In the genomic region with DNA sequence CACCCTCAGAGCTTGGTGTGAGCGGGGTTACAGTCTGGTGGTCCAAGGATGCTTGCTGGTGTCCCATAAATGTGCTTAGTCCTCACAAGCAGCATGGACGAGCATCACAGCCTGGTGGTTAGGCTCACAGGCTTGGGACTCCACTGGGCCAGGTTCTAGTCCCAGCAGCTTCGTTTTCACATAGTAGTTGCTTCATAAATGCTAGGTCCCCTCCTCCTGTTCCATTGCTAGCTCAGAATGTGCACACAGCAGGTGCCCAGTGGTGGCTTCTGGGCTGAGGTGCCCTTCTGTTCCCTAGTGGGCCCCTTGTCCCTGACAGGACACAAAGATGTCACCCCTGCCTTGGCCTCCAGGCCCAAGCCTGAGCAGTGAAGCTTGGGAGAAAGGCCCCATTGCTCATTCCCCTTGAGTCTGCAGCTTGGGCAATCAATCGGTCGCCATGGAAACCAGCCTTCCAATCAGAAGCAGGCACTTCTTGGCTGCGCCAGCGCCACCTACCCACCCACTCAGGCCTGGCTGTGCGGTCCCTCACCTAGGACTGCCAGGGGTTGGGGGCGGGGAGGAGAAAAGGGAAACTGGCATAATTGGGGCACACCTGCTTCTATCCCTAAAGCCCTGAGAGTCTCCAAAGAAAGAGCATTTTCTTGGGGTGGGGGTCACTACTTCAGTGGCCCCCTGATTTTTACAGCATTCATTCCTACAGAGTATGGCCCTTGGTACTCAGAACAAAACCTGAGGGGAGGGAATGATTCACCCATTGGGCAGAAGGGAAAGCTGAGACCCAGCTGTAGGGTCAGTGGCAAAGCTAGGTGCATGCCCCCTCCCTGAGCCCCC, we compare ENCODE assay signal across 8 cellular contexts. TPM values are rescaled to one million over a fixed set of nuclear protein-coding genes. Genes with fewer than 3 reads are reported as not detected.
DNase-seq lines count a peak whose midpoint lies in the region; ATAC-seq and TF ChIP-seq lines count a peak whose summit lies in the region.

No MANE protein-coding gene starts in this region.

- H3K36me3 Mint-ChIP-seq in neural progenitor cell: no peaks in the 10 kb centered on the region

- peaks cover 64% of the 10 kb centered on the region for H3K27me3 Mint-ChIP-seq in neural progenitor cell (ENCODE audit: insufficient read depth, low read depth)

- peak overlapping the region; percentile 38 for H3K4me3 Mint-ChIP-seq in neural progenitor cell

- H3K4me1 ChIP-seq in neural progenitor cell: peaks cover 18% of the 10 kb centered on the region

- peaks cover 42% of the 10 kb centered on the region for H3K27me3 ChIP-seq in neural progenitor cell

- H3K79me2 ChIP-seq in neural progenitor cell (ENCODE audit: low read depth): no peaks in the 10 kb centered on the region

- peak; percentile 84 for DNase-seq in Daoy (ENCODE audit: low read depth)
- peak; percentile 88 for DNase-seq in HT1080 (ENCODE audit: low read depth)
- peak; percentile 97 for DNase-seq in RPMI8226
- peak; percentile 93 for DNase-seq in choroid plexus epithelial cell (ENCODE audit: low read depth)
- DNase-seq in neural progenitor cell (ENCODE audit: low spot score): peak; percentile 98
- no peak for DNase-seq in pons (ENCODE audit: low spot score)
- no peak for DNase-seq in dedifferentiated amniotic fluid mesenchymal stem cell (ENCODE audit: extremely low spot score)

- TF ChIP-seq CTCF in choroid plexus epithelial cell (conservative IDR thresholded peaks at IDR 0.05; ENCODE audit: low read depth, low read length): peak; percentile 50
- peak; percentile 65 for TF ChIP-seq CTCF in neural progenitor cell (IDR thresholded peaks at IDR 0.05)

- no peaks in the 10 kb centered on the region for H3K9me3 ChIP-seq in neural progenitor cell (ENCODE audit: low read depth)

- H3K4me1 Mint-ChIP-seq in neural progenitor cell: peaks cover 36% of the 10 kb centered on the region

- peak overlapping the region; percentile 63 for H3K27ac Mint-ChIP-seq in neural progenitor cell

- H3K4me3 ChIP-seq in choroid plexus epithelial cell (ENCODE audit: low read depth, low read length): no peak overlapping the region
- no peak overlapping the region for H3K4me3 ChIP-seq in neural progenitor cell

- H3K4me2 ChIP-seq in neural progenitor cell: no peak overlapping the region

- H3K9ac ChIP-seq in neural progenitor cell: no peak overlapping the region

- no peak overlapping the region for H3K27ac ChIP-seq in neural progenitor cell

- peaks cover 18% of the 10 kb centered on the region for H3F3A ChIP-seq in neural progenitor cell (ENCODE audit: low read depth)

- no peaks in the 10 kb centered on the region for H3K36me3 ChIP-seq in neural progenitor cell

- no peak overlapping the region for H2AFZ ChIP-seq in neural progenitor cell (replicated peaks)

- H3K9me3 Mint-ChIP-seq in neural progenitor cell: peaks cover 2% of the 10 kb centered on the region

- no peaks in the 10 kb centered on the region for H4K20me1 ChIP-seq in neural progenitor cell (ENCODE audit: low read depth)

- ATAC-seq in HG02970 (IDR thresholded peaks at IDR 0.05; ENCODE audit: low FRiP score, unreplicated experiment): no peak

RNA-seq across cellular contexts. Expression of a gene that starts 48.1 kb away (rescaled TPM):
- 1.7 and 8.2 TPM in 2 replicates for total RNA-seq in Daoy (2014; rRNA removed; shearing (Covaris generic))
- total RNA-seq in HT1080 (2014; rRNA removed; shearing (Covaris generic)): 0.33 and 2.6 TPM in 2 replicates
- 1.3 and 1.4 TPM in 2 replicates for polyA plus RNA-seq in HT1080 (2015; cell fraction: cytosol; rRNA removed)
- polyA plus RNA-seq in HT1080 (2015; cell fraction: nucleus; rRNA removed): 4.4 and 4.5 TPM in 2 replicates
- not detected in 2 replicates for total RNA-seq in neural progenitor cell (ENCODE audit: low replicate concordance)

Comparison
In these comparisons a context has a peak if more than half of its experiments do, and no peak if none do; other contexts are left out.
1. DNase-seq: peak in Daoy (single experiment), HT1080 (single experiment), RPMI8226 (single experiment), choroid plexus epithelial cell (single experiment) and neural progenitor cell (single experiment); none in pons (single experiment) and dedifferentiated amniotic fluid mesenchymal stem cell (single experiment).